Comparison of ENCODE assay signal across 8 cellular contexts in genomic region chr20:47150403-47151152, GRCh38.
A peak's percentile ranks its signal among the peaks of the same experiment; 100 is the strongest.
DNase-seq lines count a peak whose midpoint lies in the region; ATAC-seq and TF ChIP-seq lines count a peak whose summit lies in the region.

No MANE protein-coding gene starts in this region.

- no peak for ATAC-seq in HG03135 (IDR thresholded peaks at IDR 0.05; ENCODE audit: unreplicated experiment)

- H4K91ac ChIP-seq in trophoblast cell (ENCODE audit: low read depth, low read length) = no peak overlapping the region

- H2BK5ac ChIP-seq in trophoblast cell (ENCODE audit: low read depth, low read length, poor library complexity) = no peak overlapping the region

- no peak overlapping the region for H3K9ac ChIP-seq in trophoblast cell (ENCODE audit: low read length)

- H4K12ac ChIP-seq in trophoblast cell (ENCODE audit: low read depth, low read length) = no peak overlapping the region

- WGBS in trophoblast cell (ENCODE audit: extremely low coverage, insufficient coverage, insufficient read length) = no CpG with 5 or more reads among the region's 11 CpGs

- TF ChIP-seq CTCF in AG09309 (IDR thresholded peaks at IDR 0.05; ENCODE audit: control insufficient read depth, insufficient read depth, low read depth, low read length, missing control alignments) (peak; percentile 67), GM12875 (IDR thresholded peaks at IDR 0.05; ENCODE audit: borderline replicate concordance, insufficient read depth, low read depth, low read length) (peak; percentile 45; the same call in 1 of the 2 replicates), VCaP (conservative IDR thresholded peaks at IDR 0.05) (peak; percentile 80)

- H3K27ac ChIP-seq in VCaP = no peak overlapping the region
- H3K27ac ChIP-seq in trophoblast cell (ENCODE audit: low read depth, low read length) = no peak overlapping the region

- no peak overlapping the region for H3K18ac ChIP-seq in trophoblast cell (ENCODE audit: low read length)

- no peak overlapping the region for H3K23ac ChIP-seq in trophoblast cell (ENCODE audit: low read length)

- no peak overlapping the region for H3K4me3 ChIP-seq in AG09309 (ENCODE audit: control insufficient read depth, low read depth, low read length)
- no peak overlapping the region for H3K4me3 ChIP-seq in GM12875 (ENCODE audit: low read depth, low read length)
- no peak overlapping the region for H3K4me3 ChIP-seq in trophoblast cell (ENCODE audit: low read depth, low read length)

- H4K8ac ChIP-seq in trophoblast cell (ENCODE audit: low read depth, low read length) = no peak overlapping the region

- no peak overlapping the region for H3K4ac ChIP-seq in trophoblast cell (ENCODE audit: low read depth, low read length)

- DNase-seq in AG09309 (ENCODE audit: low read depth) (no peak), NCI-H2196 (lab: John Stamatoyannopoulos, UW; ENCODE audit: unreplicated experiment) (peak; percentile 75), glomerular endothelial cell (ENCODE audit: extremely low read depth, low read depth, low spot score) (peak; percentile 27), trophoblast cell (peak; percentile 84 to 88), NCI-H1436 (lab: John Stamatoyannopoulos, UW) (no peak)

- H3K4me2 ChIP-seq in trophoblast cell (ENCODE audit: low read length) = no peak overlapping the region

- H3K9me3 ChIP-seq in trophoblast cell (ENCODE audit: insufficient read depth, low read depth, low read length) = no peaks in the 10 kb centered on the region

- no peak overlapping the region for H2BK120ac ChIP-seq in trophoblast cell (ENCODE audit: insufficient read depth, low read length, poor library complexity)

- H3K79me2 ChIP-seq in trophoblast cell (ENCODE audit: control insufficient read depth, insufficient read depth, low read length, poor library complexity) = no peaks in the 10 kb centered on the region

- H2AFZ ChIP-seq in trophoblast cell (ENCODE audit: insufficient read depth, low read length, poor library complexity) = no peak overlapping the region

- H3K14ac ChIP-seq in trophoblast cell (ENCODE audit: low read length) = no peak overlapping the region

- peaks cover 7% of the 10 kb centered on the region for H3K79me1 ChIP-seq in trophoblast cell (ENCODE audit: low read length)

- H2BK12ac ChIP-seq in trophoblast cell (ENCODE audit: low read length) = no peak overlapping the region

- H3K36me3 ChIP-seq in trophoblast cell (ENCODE audit: control insufficient read depth in 1 of 2, insufficient read depth in 2 of 2, low read length in 2 of 2) = peaks cover 0 to 3% of the 10 kb centered on the region in 2 experiments

- peaks cover 9 to 12% of the 10 kb centered on the region in 2 experiments for H3K4me1 ChIP-seq in trophoblast cell (ENCODE audit: control insufficient read depth in 1 of 2, insufficient read depth in 2 of 2, low read length in 2 of 2)

- no peaks in the 10 kb centered on the region for H3K27me3 ChIP-seq in trophoblast cell (ENCODE audit: insufficient read depth, low read length)

- H2AK5ac ChIP-seq in trophoblast cell (ENCODE audit: low read length) = no peak overlapping the region

Comparison
In these comparisons a context has a peak if more than half of its experiments do, and no peak if none do; other contexts are left out.
1. DNase-seq: peak in NCI-H2196 (single experiment), glomerular endothelial cell (single experiment) and trophoblast cell (2 of 2); none in AG09309 (single experiment) and NCI-H1436 (single experiment).
2. Peak in every context shown above with its lines, with median percentiles within 50 percentile points of each other: CTCF ChIP-seq.